In genomic region chr9:81474125-81474524, GRCh38 we compare ENCODE assay signal across 1 cellular context.
TF ChIP-seq lines count a peak whose summit lies in the region.

No MANE protein-coding gene starts in this region.

TF ChIP-seq in IMR-90, 13 proteins besides CTCF, POLR2A, EP300 and RAD21 (continued from another document):
- TF ChIP-seq ELK1 (IDR thresholded peaks at IDR 0.05; ENCODE audit: borderline replicate concordance, low read depth, low read length): no peak
- no peak for TF ChIP-seq RFX5 (IDR thresholded peaks at IDR 0.05; ENCODE audit: low read depth, low read length)
- no peak for TF ChIP-seq MAZ (IDR thresholded peaks at IDR 0.05; ENCODE audit: borderline replicate concordance, low read depth, low read length)
- no peak for TF ChIP-seq SMC3 (IDR thresholded peaks at IDR 0.05; ENCODE audit: low read depth, low read length)
- no peak for TF ChIP-seq CEBPB (IDR thresholded peaks at IDR 0.05; ENCODE audit: low read depth, low read length)
- TF ChIP-seq RCOR1 (IDR thresholded peaks at IDR 0.05; ENCODE audit: insufficient replicate concordance, low read length): no peak
